Comparison of ENCODE assay signal across 1 cellular context in the genomic region with DNA sequence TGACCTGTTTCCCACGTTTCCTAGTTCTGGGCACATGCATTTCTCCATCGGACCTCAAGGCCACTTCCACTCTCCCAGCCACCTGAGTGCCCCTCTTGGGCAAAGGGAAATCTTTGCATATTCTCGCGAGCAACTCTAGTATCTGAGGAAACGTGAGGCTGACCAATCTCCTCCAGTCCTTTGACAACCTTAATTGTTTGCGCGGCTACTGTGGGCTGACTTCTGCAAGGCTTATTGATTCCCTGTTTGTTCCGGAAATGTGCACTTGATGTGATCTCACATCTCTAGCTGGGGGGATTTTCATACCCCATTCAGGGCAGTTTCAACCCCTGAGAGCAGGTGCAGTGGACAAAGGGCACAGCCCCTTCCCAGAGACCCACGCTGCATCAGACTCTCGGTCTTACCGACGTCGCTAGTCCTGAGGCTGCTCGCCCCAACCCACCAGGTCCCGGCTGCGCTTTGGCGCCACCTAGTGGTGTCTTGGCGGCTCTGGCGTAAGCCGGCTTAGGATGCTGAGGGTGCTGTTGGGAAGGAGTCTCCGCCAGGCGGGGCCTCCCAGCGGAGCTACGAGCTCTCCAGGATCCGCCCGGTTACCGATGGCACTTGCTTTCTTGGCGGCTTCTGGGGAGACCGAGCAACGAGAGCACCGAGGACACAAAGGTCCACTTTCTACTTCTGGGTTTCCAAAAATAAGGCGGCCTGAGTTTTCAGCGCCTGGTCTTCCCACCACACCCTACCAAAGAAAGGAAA.
TF ChIP-seq lines count a peak whose summit lies in the region.

No MANE protein-coding gene starts in this region.

TF ChIP-seq in GM23338, 12 proteins besides CTCF, POLR2A, EP300 and RAD21 (continued from another document):
- TF ChIP-seq EZH2phosphoT487 (IDR thresholded peaks at IDR 0.05; ENCODE audit: unreplicated experiment): no peak
- TF ChIP-seq POLR2AphosphoS5 (IDR thresholded peaks at IDR 0.05; ENCODE audit: low read depth): no peak; the same call in 1 of the 2 replicates
- TF ChIP-seq JUNB (IDR thresholded peaks at IDR 0.05; ENCODE audit: unreplicated experiment): no peak
- no peak for TF ChIP-seq NANOG (IDR thresholded peaks at IDR 0.05; ENCODE audit: borderline replicate concordance)
- TF ChIP-seq, protein P1, sequence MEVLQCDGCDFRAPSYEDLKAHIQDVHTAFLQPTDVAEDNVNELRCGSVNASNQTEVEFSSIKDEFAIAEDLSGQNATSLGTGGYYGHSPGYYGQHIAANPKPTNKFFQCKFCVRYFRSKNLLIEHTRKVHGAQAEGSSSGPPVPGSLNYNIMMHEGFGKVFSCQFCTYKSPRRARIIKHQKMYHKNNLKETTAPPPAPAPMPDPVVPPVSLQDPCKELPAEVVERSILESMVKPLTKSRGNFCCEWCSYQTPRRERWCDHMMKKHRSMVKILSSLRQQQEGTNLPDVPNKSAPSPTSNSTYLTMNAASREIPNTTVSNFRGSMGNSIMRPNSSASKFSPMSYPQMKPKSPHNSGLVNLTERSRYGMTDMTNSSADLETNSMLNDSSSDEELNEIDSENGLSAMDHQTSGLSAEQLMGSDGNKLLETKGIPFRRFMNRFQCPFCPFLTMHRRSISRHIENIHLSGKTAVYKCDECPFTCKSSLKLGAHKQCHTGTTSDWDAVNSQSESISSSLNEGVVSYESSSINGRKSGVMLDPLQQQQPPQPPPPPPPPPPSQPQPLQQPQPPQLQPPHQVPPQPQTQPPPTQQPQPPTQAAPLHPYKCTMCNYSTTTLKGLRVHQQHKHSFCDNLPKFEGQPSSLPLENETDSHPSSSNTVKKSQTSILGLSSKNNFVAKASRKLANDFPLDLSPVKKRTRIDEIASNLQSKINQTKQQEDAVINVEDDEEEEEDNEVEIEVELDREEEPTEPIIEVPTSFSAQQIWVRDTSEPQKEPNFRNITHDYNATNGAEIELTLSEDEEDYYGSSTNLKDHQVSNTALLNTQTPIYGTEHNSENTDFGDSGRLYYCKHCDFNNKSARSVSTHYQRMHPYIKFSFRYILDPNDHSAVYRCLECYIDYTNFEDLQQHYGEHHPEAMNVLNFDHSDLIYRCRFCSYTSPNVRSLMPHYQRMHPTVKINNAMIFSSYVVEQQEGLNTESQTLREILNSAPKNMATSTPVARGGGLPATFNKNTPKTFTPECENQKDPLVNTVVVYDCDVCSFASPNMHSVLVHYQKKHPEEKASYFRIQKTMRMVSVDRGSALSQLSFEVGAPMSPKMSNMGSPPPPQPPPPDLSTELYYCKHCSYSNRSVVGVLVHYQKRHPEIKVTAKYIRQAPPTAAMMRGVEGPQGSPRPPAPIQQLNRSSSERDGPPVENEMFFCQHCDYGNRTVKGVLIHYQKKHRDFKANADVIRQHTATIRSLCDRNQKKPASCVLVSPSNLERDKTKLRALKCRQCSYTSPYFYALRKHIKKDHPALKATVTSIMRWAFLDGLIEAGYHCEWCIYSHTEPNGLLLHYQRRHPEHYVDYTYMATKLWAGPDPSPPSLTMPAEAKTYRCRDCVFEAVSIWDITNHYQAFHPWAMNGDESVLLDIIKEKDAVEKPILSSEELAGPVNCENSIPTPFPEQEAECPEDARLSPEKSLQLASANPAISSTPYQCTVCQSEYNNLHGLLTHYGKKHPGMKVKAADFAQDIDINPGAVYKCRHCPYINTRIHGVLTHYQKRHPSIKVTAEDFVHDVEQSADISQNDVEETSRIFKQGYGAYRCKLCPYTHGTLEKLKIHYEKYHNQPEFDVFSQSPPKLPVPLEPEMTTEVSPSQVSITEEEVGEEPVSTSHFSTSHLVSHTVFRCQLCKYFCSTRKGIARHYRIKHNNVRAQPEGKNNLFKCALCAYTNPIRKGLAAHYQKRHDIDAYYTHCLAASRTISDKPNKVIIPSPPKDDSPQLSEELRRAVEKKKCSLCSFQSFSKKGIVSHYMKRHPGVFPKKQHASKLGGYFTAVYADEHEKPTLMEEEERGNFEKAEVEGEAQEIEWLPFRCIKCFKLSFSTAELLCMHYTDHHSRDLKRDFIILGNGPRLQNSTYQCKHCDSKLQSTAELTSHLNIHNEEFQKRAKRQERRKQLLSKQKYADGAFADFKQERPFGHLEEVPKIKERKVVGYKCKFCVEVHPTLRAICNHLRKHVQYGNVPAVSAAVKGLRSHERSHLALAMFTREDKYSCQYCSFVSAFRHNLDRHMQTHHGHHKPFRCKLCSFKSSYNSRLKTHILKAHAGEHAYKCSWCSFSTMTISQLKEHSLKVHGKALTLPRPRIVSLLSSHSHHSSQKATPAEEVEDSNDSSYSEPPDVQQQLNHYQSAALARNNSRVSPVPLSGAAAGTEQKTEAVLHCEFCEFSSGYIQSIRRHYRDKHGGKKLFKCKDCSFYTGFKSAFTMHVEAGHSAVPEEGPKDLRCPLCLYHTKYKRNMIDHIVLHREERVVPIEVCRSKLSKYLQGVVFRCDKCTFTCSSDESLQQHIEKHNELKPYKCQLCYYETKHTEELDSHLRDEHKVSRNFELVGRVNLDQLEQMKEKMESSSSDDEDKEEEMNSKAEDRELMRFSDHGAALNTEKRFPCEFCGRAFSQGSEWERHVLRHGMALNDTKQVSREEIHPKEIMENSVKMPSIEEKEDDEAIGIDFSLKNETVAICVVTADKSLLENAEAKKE (CRISPR knock-in tag; IDR thresholded peaks at IDR 0.05): no peak
- TF ChIP-seq STAT1 (IDR thresholded peaks at IDR 0.05; ENCODE audit: unreplicated experiment): no peak
- no peak for TF ChIP-seq EZH2 (IDR thresholded peaks at IDR 0.05; ENCODE audit: low read depth, unreplicated experiment)
- TF ChIP-seq, protein P2, sequence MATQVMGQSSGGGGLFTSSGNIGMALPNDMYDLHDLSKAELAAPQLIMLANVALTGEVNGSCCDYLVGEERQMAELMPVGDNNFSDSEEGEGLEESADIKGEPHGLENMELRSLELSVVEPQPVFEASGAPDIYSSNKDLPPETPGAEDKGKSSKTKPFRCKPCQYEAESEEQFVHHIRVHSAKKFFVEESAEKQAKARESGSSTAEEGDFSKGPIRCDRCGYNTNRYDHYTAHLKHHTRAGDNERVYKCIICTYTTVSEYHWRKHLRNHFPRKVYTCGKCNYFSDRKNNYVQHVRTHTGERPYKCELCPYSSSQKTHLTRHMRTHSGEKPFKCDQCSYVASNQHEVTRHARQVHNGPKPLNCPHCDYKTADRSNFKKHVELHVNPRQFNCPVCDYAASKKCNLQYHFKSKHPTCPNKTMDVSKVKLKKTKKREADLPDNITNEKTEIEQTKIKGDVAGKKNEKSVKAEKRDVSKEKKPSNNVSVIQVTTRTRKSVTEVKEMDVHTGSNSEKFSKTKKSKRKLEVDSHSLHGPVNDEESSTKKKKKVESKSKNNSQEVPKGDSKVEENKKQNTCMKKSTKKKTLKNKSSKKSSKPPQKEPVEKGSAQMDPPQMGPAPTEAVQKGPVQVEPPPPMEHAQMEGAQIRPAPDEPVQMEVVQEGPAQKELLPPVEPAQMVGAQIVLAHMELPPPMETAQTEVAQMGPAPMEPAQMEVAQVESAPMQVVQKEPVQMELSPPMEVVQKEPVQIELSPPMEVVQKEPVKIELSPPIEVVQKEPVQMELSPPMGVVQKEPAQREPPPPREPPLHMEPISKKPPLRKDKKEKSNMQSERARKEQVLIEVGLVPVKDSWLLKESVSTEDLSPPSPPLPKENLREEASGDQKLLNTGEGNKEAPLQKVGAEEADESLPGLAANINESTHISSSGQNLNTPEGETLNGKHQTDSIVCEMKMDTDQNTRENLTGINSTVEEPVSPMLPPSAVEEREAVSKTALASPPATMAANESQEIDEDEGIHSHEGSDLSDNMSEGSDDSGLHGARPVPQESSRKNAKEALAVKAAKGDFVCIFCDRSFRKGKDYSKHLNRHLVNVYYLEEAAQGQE (IDR thresholded peaks at IDR 0.05; ENCODE audit: unreplicated experiment): no peak
- TF ChIP-seq CREB1 (CRISPR knock-in tag; IDR thresholded peaks at IDR 0.05; ENCODE audit: low read depth): no peak
- TF ChIP-seq ZNF331 (CRISPR knock-in tag; IDR thresholded peaks at IDR 0.05; ENCODE audit: low read depth): no peak
- TF ChIP-seq, protein P3, sequence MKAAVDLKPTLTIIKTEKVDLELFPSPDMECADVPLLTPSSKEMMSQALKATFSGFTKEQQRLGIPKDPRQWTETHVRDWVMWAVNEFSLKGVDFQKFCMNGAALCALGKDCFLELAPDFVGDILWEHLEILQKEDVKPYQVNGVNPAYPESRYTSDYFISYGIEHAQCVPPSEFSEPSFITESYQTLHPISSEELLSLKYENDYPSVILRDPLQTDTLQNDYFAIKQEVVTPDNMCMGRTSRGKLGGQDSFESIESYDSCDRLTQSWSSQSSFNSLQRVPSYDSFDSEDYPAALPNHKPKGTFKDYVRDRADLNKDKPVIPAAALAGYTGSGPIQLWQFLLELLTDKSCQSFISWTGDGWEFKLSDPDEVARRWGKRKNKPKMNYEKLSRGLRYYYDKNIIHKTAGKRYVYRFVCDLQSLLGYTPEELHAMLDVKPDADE (IDR thresholded peaks at IDR 0.05): no peak
